In genomic region chr17:2244545-2245525, GRCh38 we compare ENCODE assay signal across 8 cellular contexts. TPM values are rescaled to one million over a fixed set of nuclear protein-coding genes. Genes with fewer than 3 reads are reported as not detected.
DNase-seq lines count a peak whose midpoint lies in the region; ATAC-seq and TF ChIP-seq lines count a peak whose summit lies in the region.

No MANE protein-coding gene starts in this region.

- no peak overlapping the region for H3K4me3 ChIP-seq in cardiac muscle cell
- no peak overlapping the region for H3K4me3 ChIP-seq in prostate gland
- no peak overlapping the region for H3K4me3 ChIP-seq in upper lobe of left lung

- intact Hi-C loops in prostate gland (cut with DNase I), result loop anchor here (2.0 to 5.0 kb wide), 2 partner anchors 37 to 190 kb away; partner anchors contain the start of gene HIC1

- CTCF ChIA-PET in T-cell (lab: Charles Lee), result interaction anchor here (0.6 to 4.1 kb wide), 34 partner anchors 9 to 951 kb away, joined by 3 to 58 read pairs (median 4); partner anchors contain the start of gene HIC1 (in 2 of the 2)

- TF ChIP-seq POLR2A in prostate gland (IDR thresholded peaks at IDR 0.05), result no peak
- TF ChIP-seq POLR2A in upper lobe of left lung (IDR thresholded peaks at IDR 0.05), result no peak

- H3K4me1 Mint-ChIP-seq in T-cell, result peaks cover 33 to 39% (median 34%) of the 10 kb centered on the region in 3 donors
- peaks cover 61% of the 10 kb centered on the region for H3K4me1 Mint-ChIP-seq in activated naive CD8-positive, alpha-beta T cell treated with anti-CD3 and anti-CD28 coated beads, Interleukin-2, amount 10 ng/mL, durations not matched to agents 7 days and 5 days

- peaks cover 16% of the 10 kb centered on the region for H3K36me3 ChIP-seq in cardiac muscle cell
- H3K36me3 ChIP-seq in prostate gland, result no peaks in the 10 kb centered on the region
- H3K36me3 ChIP-seq in upper lobe of left lung, result peaks cover 0 to 21% (median 10%) of the 10 kb centered on the region in 4 donors

- H3K9me3 ChIP-seq in cardiac muscle cell (ENCODE audit: low read depth) (no peaks in the 10 kb centered on the region), prostate gland (no peaks in the 10 kb centered on the region), upper lobe of left lung (no peaks in the 10 kb centered on the region)

- H3K36me3 Mint-ChIP-seq in T-cell, result peaks cover 51% of the 10 kb centered on the region
- H3K36me3 Mint-ChIP-seq in activated naive CD8-positive, alpha-beta T cell treated with anti-CD3 and anti-CD28 coated beads, Interleukin-2, amount 10 ng/mL, durations not matched to agents 7 days and 5 days, result peaks cover 60% of the 10 kb centered on the region

- peak in 1 of 4 donors; percentile 65 for TF ChIP-seq EP300 in upper lobe of left lung (IDR thresholded peaks at IDR 0.05)

- peak overlapping the region; percentile 56 to 78 for H3K27ac Mint-ChIP-seq in T-cell
- H3K27ac Mint-ChIP-seq in activated naive CD8-positive, alpha-beta T cell treated with anti-CD3 and anti-CD28 coated beads, Interleukin-2, amount 10 ng/mL, durations not matched to agents 7 days and 5 days, result peak overlapping the region; percentile 81

- WGBS in prostate gland, result 24% methylated on average over 7 of the region's 7 CpGs
- WGBS in upper lobe of left lung, 2 donors, result 29 to 32% methylated on average over 7 of the region's 7 CpGs

- H3K4me1 ChIP-seq in cardiac muscle cell (ENCODE audit: low read depth) (peaks cover 3% of the 10 kb centered on the region), prostate gland (replicated peaks) (no peaks in the 10 kb centered on the region), upper lobe of left lung (peaks cover 9 to 21% (median 13%) of the 10 kb centered on the region in 4 donors)

- H3K27me3 Mint-ChIP-seq in T-cell, result no peaks in the 10 kb centered on the region
- no peaks in the 10 kb centered on the region for H3K27me3 Mint-ChIP-seq in activated naive CD8-positive, alpha-beta T cell treated with anti-CD3 and anti-CD28 coated beads, Interleukin-2, amount 10 ng/mL, durations not matched to agents 7 days and 5 days

- no peak overlapping the region for H3K4me3 Mint-ChIP-seq in T-cell
- peak overlapping the region; percentile 12 for H3K4me3 Mint-ChIP-seq in activated naive CD8-positive, alpha-beta T cell treated with anti-CD3 and anti-CD28 coated beads, Interleukin-2, amount 10 ng/mL, durations not matched to agents 7 days and 5 days

- H3K27ac ChIP-seq in cardiac muscle cell (no peak overlapping the region), prostate gland (peak overlapping the region; percentile 40 to 49), upper lobe of left lung (peak overlapping the region; percentile 49 to 79 (median 59))

- TF ChIP-seq CTCF in cardiac muscle cell (IDR thresholded peaks at IDR 0.05; ENCODE audit: low read depth, low read length), result peak; percentile 98
- TF ChIP-seq CTCF in prostate gland (IDR thresholded peaks at IDR 0.05), result peak; percentile 94 to 99 (median 98)
- TF ChIP-seq CTCF in upper lobe of left lung (IDR thresholded peaks at IDR 0.05), result peak; percentile 89 to 97 (median 96)

- ATAC-seq in T-cell (replicated peaks in 1 of 4) (peak; percentile 86 to 98 (median 92)), upper lobe of left lung (ENCODE audit: low FRiP score in 2 of 2) (peak; percentile 91 to 95)
- ATAC-seq in activated naive CD8-positive, alpha-beta T cell treated with anti-CD3 and anti-CD28 coated beads, Interleukin-2, amount 10 ng/mL, durations not matched to agents 7 days and 5 days (ENCODE audit: low read depth), result peak; percentile 91

- POLR2A ChIA-PET in T-cell (lab: Charles Lee), result interaction anchor here in 1 of 2 donors (0.5 to 1.0 kb wide), 3 partner anchors 15 to 889 kb away, joined by 3 to 4 read pairs (median 3); no protein-coding TSS in a partner anchor
- POLR2A ChIA-PET in activated naive CD8-positive, alpha-beta T cell treated with anti-CD3 and anti-CD28 coated beads, Interleukin-2, amount 10 ng/mL, durations not matched to agents 7 days and 5 days (lab: Charles Lee), result interaction anchor here (0.6 to 4.4 kb wide), 18 partner anchors 8 to 194 kb away, joined by 3 to 95 read pairs (median 4); partner anchors contain the start of gene HIC1

- peak; percentile 33 to 59 (median 48) for DNase-seq in NCI-H1417 (lab: John Stamatoyannopoulos, UW)
- no peak for DNase-seq in NCI-H1417 treated with DMSO at 0.1 percent for 48 hours (lab: John Stamatoyannopoulos, UW)
- peak; percentile 38 for DNase-seq in NCI-H1048 (lab: John Stamatoyannopoulos, UW)
- DNase-seq in T-cell, result peak; percentile 59 to 86 (median 80)
- peak; percentile 86 for DNase-seq in activated naive CD8-positive, alpha-beta T cell treated with anti-CD3 and anti-CD28 coated beads, Interleukin-2, amount 10 ng/mL, durations not matched to agents 7 days and 5 days
- peak; percentile 85 to 92 for DNase-seq in cardiac muscle cell (ENCODE audit: low read depth in 1 of 2, low spot score in 1 of 2)
- DNase-seq in prostate gland (ENCODE audit: low spot score), result peak; percentile 83
- peak; percentile 83 to 85 for DNase-seq in upper lobe of left lung

- H3K9me3 Mint-ChIP-seq in T-cell, result no peaks in the 10 kb centered on the region
- H3K9me3 Mint-ChIP-seq in activated naive CD8-positive, alpha-beta T cell treated with anti-CD3 and anti-CD28 coated beads, Interleukin-2, amount 10 ng/mL, durations not matched to agents 7 days and 5 days, result no peaks in the 10 kb centered on the region

- H3K27me3 ChIP-seq in cardiac muscle cell (no peaks in the 10 kb centered on the region), prostate gland (replicated peaks; ENCODE audit: insufficient read depth) (no peaks in the 10 kb centered on the region), upper lobe of left lung (no peaks in the 10 kb centered on the region)

RNA-seq across cellular contexts. Expression of gene SMG6, which starts 58.8 kb away (rescaled TPM):
- 10 to 100 TPM; 42.7 to 55.4 (median 45.9) TPM for total RNA-seq in T-cell
- total RNA-seq in activated naive CD8-positive, alpha-beta T cell treated with anti-CD3 and anti-CD28 coated beads, Interleukin-2, amount 10 ng/mL, durations not matched to agents 7 days and 5 days, result 10 to 100 TPM; 48.5 to 58.3 TPM
- 50.8 and 54.8 TPM in 2 replicates for total RNA-seq in cardiac muscle cell
- 23.0 and 25.9 TPM in 2 replicates for polyA plus RNA-seq in cardiac muscle cell
- 10 to 100 TPM; 23.8 to 56.0 TPM for total RNA-seq in prostate gland
- 100 to 1,000 TPM in 1 of 6 donors, 10 to 100 TPM in 5; 29.9 to 126 (median 30.5) TPM for total RNA-seq in upper lobe of left lung

RNA-seq across cellular contexts. Expression of gene SRR, which starts 58.9 kb away (rescaled TPM):
- 1 to 10 TPM; 3.5 to 8.8 (median 5.2) TPM for total RNA-seq in T-cell
- 10 to 100 TPM; 16.3 to 19.8 TPM for total RNA-seq in activated naive CD8-positive, alpha-beta T cell treated with anti-CD3 and anti-CD28 coated beads, Interleukin-2, amount 10 ng/mL, durations not matched to agents 7 days and 5 days
- total RNA-seq in cardiac muscle cell, result 27.7 and 28.3 TPM in 2 replicates
- 27.9 and 49.9 TPM in 2 replicates for polyA plus RNA-seq in cardiac muscle cell
- total RNA-seq in prostate gland, result 10 to 100 TPM; 10.8 to 27.5 TPM
- total RNA-seq in upper lobe of left lung, result 10 to 100 TPM in 2 of 6 donors, 1 to 10 TPM in 4; 5.9 to 13.0 (median 8.5) TPM
